Comparison of ENCODE assay signal across 22 cellular contexts in genomic region chr6:31305674-31306219, GRCh38.
"Had no signal": no experiment of that assay in that cellular context is flagged by ENCODE, and none has a peak within 500 bp of the region (broad histone marks: within the 10 kb centered on the region; RNA-seq: fewer than 3 reads in every experiment).

No MANE protein-coding gene starts in this region.

- ATAC-seq: activated CD8-positive, alpha-beta T cell treated with anti-CD3 and anti-CD28 coated beads for 36 hours; left lung had no signal

- DNase-seq: activated B cell treated with CpG ODN at 0.5 μM for 24 hours; activated CD4-positive, alpha-beta T cell treated with anti-CD3 and anti-CD28 coated beads for 48 hours; activated CD8-positive, alpha-beta T cell treated with anti-CD3 and anti-CD28 coated beads for 36 hours; activated naive CD4-positive, alpha-beta T cell treated with anti-CD3 and anti-CD28 coated beads for 36 hours; activated T-cell treated with anti-CD3 and anti-CD28 coated beads, Interleukin-2, amount 50 U/mL, for 1 hour; aorta; brain microvascular endothelial cell; central memory CD4-positive, alpha-beta T cell; colonic mucosa; erythroblast; foreskin melanocyte; glutamatergic neuron; kidney; left lung; midbrain; stimulated activated CD4-positive, alpha-beta T cell treated with anti-CD3 and anti-CD28 coated beads, Interleukin-2, amount 100 ng/mL, for 24 hours; transverse colon had no signal

- H3K27ac Mint-ChIP-seq: activated B cell treated with CpG ODN at 0.5 μM for 24 hours; activated CD8-positive, alpha-beta T cell treated with anti-CD3 and anti-CD28 coated beads for 36 hours; activated naive CD4-positive, alpha-beta T cell treated with anti-CD3 and anti-CD28 coated beads for 36 hours; activated T-helper 2 cell treated with anti-CD3 and anti-CD28 coated beads, Interferon-gamma antibody, Interleukin-2, Interleukin-4, amounts not matched to agents 10 μg/mL and 5 μg/mL and 100 μg/mL, durations not matched to agents 14 hours and 24 hours and 36 hours; stimulated activated naive CD8-positive, alpha-beta T cell treated with anti-CD3 and anti-CD28 coated beads, Interleukin-15, Interleukin-2, amounts not matched to agents 100 ng/mL and 50 ng/mL, for 24 hours; T-helper 1 cell treated with Interleukin-12 subunit alpha and Interleukin-12 subunit beta and Interleukin-4 antibody, amounts not matched to agents 30 μg/mL and 1 μg/mL, for 36 hours had no signal

- H3K4me3 ChIP-seq: colonic mucosa, left lung, suprapubic skin, transverse colon, vagina had no signal

- H3K4me3 Mint-ChIP-seq: activated B cell treated with CpG ODN at 0.5 μM for 24 hours; activated CD8-positive, alpha-beta T cell treated with anti-CD3 and anti-CD28 coated beads for 36 hours; activated naive CD4-positive, alpha-beta T cell treated with anti-CD3 and anti-CD28 coated beads for 36 hours; stimulated activated naive CD8-positive, alpha-beta T cell treated with anti-CD3 and anti-CD28 coated beads, Interleukin-15, Interleukin-2, amounts not matched to agents 100 ng/mL and 50 ng/mL, for 24 hours; T-helper 1 cell treated with Interleukin-12 subunit alpha and Interleukin-12 subunit beta and Interleukin-4 antibody, amounts not matched to agents 30 μg/mL and 1 μg/mL, for 36 hours had no signal

- H3K9me3 Mint-ChIP-seq: activated B cell treated with CpG ODN at 0.5 μM for 24 hours; activated CD8-positive, alpha-beta T cell treated with anti-CD3 and anti-CD28 coated beads for 36 hours; activated naive CD4-positive, alpha-beta T cell treated with anti-CD3 and anti-CD28 coated beads for 36 hours; activated T-helper 2 cell treated with anti-CD3 and anti-CD28 coated beads, Interferon-gamma antibody, Interleukin-2, Interleukin-4, amounts not matched to agents 10 μg/mL and 5 μg/mL and 100 μg/mL, durations not matched to agents 14 hours and 24 hours and 36 hours; stimulated activated naive CD8-positive, alpha-beta T cell treated with anti-CD3 and anti-CD28 coated beads, Interleukin-15, Interleukin-2, amounts not matched to agents 100 ng/mL and 50 ng/mL, for 24 hours; T-helper 1 cell treated with Interleukin-12 subunit alpha and Interleukin-12 subunit beta and Interleukin-4 antibody, amounts not matched to agents 30 μg/mL and 1 μg/mL, for 36 hours had no signal
